ENCODE assay signal across 1 cellular context in genomic region chr1:210259496-210259895, GRCh38.
TF ChIP-seq lines count a peak whose summit lies in the region.

No MANE protein-coding gene starts in this region.

TF ChIP-seq in GM12878, 131 proteins besides CTCF, POLR2A, EP300 and RAD21 (continued from another document):
- TF ChIP-seq, protein P1, sequence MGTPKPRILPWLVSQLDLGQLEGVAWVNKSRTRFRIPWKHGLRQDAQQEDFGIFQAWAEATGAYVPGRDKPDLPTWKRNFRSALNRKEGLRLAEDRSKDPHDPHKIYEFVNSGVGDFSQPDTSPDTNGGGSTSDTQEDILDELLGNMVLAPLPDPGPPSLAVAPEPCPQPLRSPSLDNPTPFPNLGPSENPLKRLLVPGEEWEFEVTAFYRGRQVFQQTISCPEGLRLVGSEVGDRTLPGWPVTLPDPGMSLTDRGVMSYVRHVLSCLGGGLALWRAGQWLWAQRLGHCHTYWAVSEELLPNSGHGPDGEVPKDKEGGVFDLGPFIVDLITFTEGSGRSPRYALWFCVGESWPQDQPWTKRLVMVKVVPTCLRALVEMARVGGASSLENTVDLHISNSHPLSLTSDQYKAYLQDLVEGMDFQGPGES (IDR thresholded peaks at IDR 0.05), result no peak
- no peak for TF ChIP-seq USF1 (IDR thresholded peaks at IDR 0.05; ENCODE audit: borderline replicate concordance, extremely low read length, insufficient read depth, low read depth, low read length)
- TF ChIP-seq BRCA1 (IDR thresholded peaks at IDR 0.05; ENCODE audit: low read depth, low read length), result no peak
- no peak for TF ChIP-seq SMC3 (IDR thresholded peaks at IDR 0.05; ENCODE audit: borderline replicate concordance, low read length)
- no peak for TF ChIP-seq RELA (IDR thresholded peaks at IDR 0.05; ENCODE audit: borderline replicate concordance, partially characterized antibody)
- TF ChIP-seq SREBF2 (IDR thresholded peaks at IDR 0.05; ENCODE audit: low read length), result no peak
- no peak for TF ChIP-seq NRF1 (conservative IDR thresholded peaks at IDR 0.05; ENCODE audit: low read depth, low read length)
- TF ChIP-seq SREBF1 (IDR thresholded peaks at IDR 0.05; ENCODE audit: low read length), result no peak
- no peak for TF ChIP-seq KLF5 (IDR thresholded peaks at IDR 0.05; ENCODE audit: partially characterized antibody)
- no peak for TF ChIP-seq STAT1 (conservative IDR thresholded peaks at IDR 0.05)
- TF ChIP-seq IKZF2 (IDR thresholded peaks at IDR 0.05), result no peak
- TF ChIP-seq, protein P2, sequence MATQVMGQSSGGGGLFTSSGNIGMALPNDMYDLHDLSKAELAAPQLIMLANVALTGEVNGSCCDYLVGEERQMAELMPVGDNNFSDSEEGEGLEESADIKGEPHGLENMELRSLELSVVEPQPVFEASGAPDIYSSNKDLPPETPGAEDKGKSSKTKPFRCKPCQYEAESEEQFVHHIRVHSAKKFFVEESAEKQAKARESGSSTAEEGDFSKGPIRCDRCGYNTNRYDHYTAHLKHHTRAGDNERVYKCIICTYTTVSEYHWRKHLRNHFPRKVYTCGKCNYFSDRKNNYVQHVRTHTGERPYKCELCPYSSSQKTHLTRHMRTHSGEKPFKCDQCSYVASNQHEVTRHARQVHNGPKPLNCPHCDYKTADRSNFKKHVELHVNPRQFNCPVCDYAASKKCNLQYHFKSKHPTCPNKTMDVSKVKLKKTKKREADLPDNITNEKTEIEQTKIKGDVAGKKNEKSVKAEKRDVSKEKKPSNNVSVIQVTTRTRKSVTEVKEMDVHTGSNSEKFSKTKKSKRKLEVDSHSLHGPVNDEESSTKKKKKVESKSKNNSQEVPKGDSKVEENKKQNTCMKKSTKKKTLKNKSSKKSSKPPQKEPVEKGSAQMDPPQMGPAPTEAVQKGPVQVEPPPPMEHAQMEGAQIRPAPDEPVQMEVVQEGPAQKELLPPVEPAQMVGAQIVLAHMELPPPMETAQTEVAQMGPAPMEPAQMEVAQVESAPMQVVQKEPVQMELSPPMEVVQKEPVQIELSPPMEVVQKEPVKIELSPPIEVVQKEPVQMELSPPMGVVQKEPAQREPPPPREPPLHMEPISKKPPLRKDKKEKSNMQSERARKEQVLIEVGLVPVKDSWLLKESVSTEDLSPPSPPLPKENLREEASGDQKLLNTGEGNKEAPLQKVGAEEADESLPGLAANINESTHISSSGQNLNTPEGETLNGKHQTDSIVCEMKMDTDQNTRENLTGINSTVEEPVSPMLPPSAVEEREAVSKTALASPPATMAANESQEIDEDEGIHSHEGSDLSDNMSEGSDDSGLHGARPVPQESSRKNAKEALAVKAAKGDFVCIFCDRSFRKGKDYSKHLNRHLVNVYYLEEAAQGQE (IDR thresholded peaks at IDR 0.05; ENCODE audit: low read depth, low read length), result no peak
- TF ChIP-seq, protein P3, sequence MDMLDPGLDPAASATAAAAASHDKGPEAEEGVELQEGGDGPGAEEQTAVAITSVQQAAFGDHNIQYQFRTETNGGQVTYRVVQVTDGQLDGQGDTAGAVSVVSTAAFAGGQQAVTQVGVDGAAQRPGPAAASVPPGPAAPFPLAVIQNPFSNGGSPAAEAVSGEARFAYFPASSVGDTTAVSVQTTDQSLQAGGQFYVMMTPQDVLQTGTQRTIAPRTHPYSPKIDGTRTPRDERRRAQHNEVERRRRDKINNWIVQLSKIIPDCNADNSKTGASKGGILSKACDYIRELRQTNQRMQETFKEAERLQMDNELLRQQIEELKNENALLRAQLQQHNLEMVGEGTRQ (IDR thresholded peaks at IDR 0.05; ENCODE audit: borderline replicate concordance, low read depth, low read length), result no peak
